In the genomic region with DNA sequence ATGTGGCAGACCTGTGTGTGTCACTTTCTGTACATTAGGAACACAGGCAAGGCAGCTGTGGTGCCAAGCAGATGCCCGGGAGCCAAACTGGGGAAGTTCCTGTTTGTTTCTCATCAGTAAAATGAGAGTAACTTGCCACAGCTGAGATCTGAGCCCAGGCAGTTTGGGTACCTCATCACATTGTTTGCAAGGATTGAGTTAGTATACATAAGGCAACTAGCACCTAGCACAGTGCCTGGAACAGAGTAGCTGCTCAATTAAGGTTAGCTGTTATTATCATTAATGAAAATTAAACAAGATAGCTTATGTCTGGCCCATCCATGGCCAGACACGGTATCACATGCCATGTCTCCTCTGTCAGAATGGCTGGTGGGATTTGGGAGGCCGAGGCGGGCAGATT, we compare ENCODE assay signal across 18 cellular contexts. TPM values are rescaled to one million over a fixed set of nuclear protein-coding genes. Genes with fewer than 3 reads are reported as not detected.
DNase-seq lines count a peak whose midpoint lies in the region; ATAC-seq and TF ChIP-seq lines count a peak whose summit lies in the region.
"Had no signal": no experiment of that assay in that cellular context is flagged by ENCODE, and none has a peak within 500 bp of the region (broad histone marks: within the 10 kb centered on the region; RNA-seq: fewer than 3 reads in every experiment).

No MANE protein-coding gene starts in this region.

- H3K9ac ChIP-seq in IMR-90 (ENCODE audit: low read depth, low read length): no peak overlapping the region

- dilution Hi-C loops in IMR-90 (cut with HindIII; ENCODE audit: low sequenced_read_pairs, unreplicated experiment): no loop called here

- no peak overlapping the region for H2BK5ac ChIP-seq in IMR-90 (ENCODE audit: low read depth, low read length, poor library complexity, severe bottlenecking)

- no peak overlapping the region for H3K4ac ChIP-seq in IMR-90 (ENCODE audit: low read depth, low read length)

- H3K36me3 Mint-ChIP-seq in WTC11: peaks cover 11% of the 10 kb centered on the region; the same call in 1 of the 2 replicates

- H3K36me3 ChIP-seq in IMR-90 (ENCODE audit: control insufficient read depth, insufficient read depth, low read length) (no peaks in the 10 kb centered on the region; the same call in 1 of the 2 replicates), osteoblast (ENCODE audit: insufficient read depth, low read length) (no peaks in the 10 kb centered on the region), tibial nerve (peaks cover 0 to 90% (median 0%) of the 10 kb centered on the region in 3 donors)

- H4K20me1 ChIP-seq in IMR-90 (ENCODE audit: insufficient read depth, low read length) (no peaks in the 10 kb centered on the region; the same call in 1 of the 2 replicates), osteoblast (ENCODE audit: insufficient read depth, low read length) (peaks cover under 1% of the 10 kb centered on the region)

- H2AK5ac ChIP-seq in IMR-90 (ENCODE audit: low read depth, low read length): no peak overlapping the region

- 100% methylated on average over 2 of the region's 4 CpGs; no CpG with 5 or more reads in 1 of the 2 experiments for WGBS in IMR-90 (ENCODE audit: extremely low coverage in 2 of 2, insufficient read length in 1 of 2), 2 experiments
- WGBS in tibial nerve, 2 donors: 67 to 72% methylated on average over 4 of the region's 4 CpGs

- H2BK120ac ChIP-seq in IMR-90 (ENCODE audit: low read depth, low read length): no peak overlapping the region

- no peaks in the 10 kb centered on the region for H3K27me3 ChIP-seq in IMR-90 (ENCODE audit: control insufficient read depth, insufficient read depth, low read length)
- H3K27me3 ChIP-seq in osteoblast (ENCODE audit: insufficient read depth, low read length): no peaks in the 10 kb centered on the region
- H3K27me3 ChIP-seq in tibial nerve: no peaks in the 10 kb centered on the region
- H3K27me3 ChIP-seq: BE2C had no signal

- H3K9me3 ChIP-seq in IMR-90 (ENCODE audit: control insufficient read depth, insufficient read depth, low read length) (no peaks in the 10 kb centered on the region), osteoblast (ENCODE audit: low read depth, low read length) (no peaks in the 10 kb centered on the region), tibial nerve (no peaks in the 10 kb centered on the region)
- H3K9me3 ChIP-seq: A549, BE2C had no signal

- ATAC-seq in IMR-90 (ENCODE audit: low read depth) (no peak), WTC11 (no peak), GM21381 (IDR thresholded peaks at IDR 0.05; ENCODE audit: unreplicated experiment) (no peak), HG03135 (IDR thresholded peaks at IDR 0.05; ENCODE audit: unreplicated experiment) (no peak)
- ATAC-seq: A549, GM23338, HepG2 had no signal

- no peak overlapping the region for H4K8ac ChIP-seq in IMR-90 (ENCODE audit: low read depth in 2 of 2, low read length in 2 of 2)

- TF ChIP-seq RAD21 in IMR-90 (IDR thresholded peaks at IDR 0.05; ENCODE audit: low read length): no peak

- TF ChIP-seq CTCF in IMR-90 (conservative IDR thresholded peaks at IDR 0.05; ENCODE audit: low read depth, low read length): no peak
- no peak for TF ChIP-seq CTCF in WTC11 (IDR thresholded peaks at IDR 0.05)
- no peak for TF ChIP-seq CTCF in osteoblast (IDR thresholded peaks at IDR 0.05; ENCODE audit: extremely low read depth, low read depth, low read length)
- no peak for TF ChIP-seq CTCF in tibial nerve (IDR thresholded peaks at IDR 0.05)

- in situ Hi-C loops in IMR-90 (cut with MboI; ENCODE audit: low sequenced_read_pairs): no loop called here

- H3K27ac Mint-ChIP-seq in WTC11: peak overlapping the region; percentile 61; the same call in 1 of the 2 replicates
- H3K27ac Mint-ChIP-seq: GM23338 had no signal

- no peaks in the 10 kb centered on the region for H3K79me1 ChIP-seq in IMR-90 (ENCODE audit: low read depth in 1 of 2, low read length in 2 of 2)

- H4K5ac ChIP-seq in IMR-90 (ENCODE audit: low read depth, low read length): no peak overlapping the region

- H3K4me3 Mint-ChIP-seq in WTC11: no peak overlapping the region
- H3K4me3 Mint-ChIP-seq: CD4-positive, alpha-beta memory T cell; GM23338 had no signal

- DNase-seq in IMR-90: no peak
- DNase-seq in WTC11 (ENCODE audit: low spot score): no peak
- DNase-seq in osteoblast (ENCODE audit: insufficient read length, low spot score, missing footprints): peak; percentile 84
- DNase-seq in tibial nerve (ENCODE audit: low spot score in 2 of 2): no peak
- DNase-seq in NOMO-1 (lab: John Stamatoyannopoulos, UW; ENCODE audit: unreplicated experiment in 2 of 2): no peak
- DNase-seq: BE2C; CD4-positive, alpha-beta memory T cell; DMS153; DMS79 treated with DMSO at 0.1 percent for 48 hours; EL; H7 had no signal

- TF ChIP-seq POLR2A in IMR-90 (IDR thresholded peaks at IDR 0.05; ENCODE audit: low read depth, low read length): no peak
- no peak for TF ChIP-seq POLR2A in tibial nerve (IDR thresholded peaks at IDR 0.05)

- no peak overlapping the region for H3K14ac ChIP-seq in IMR-90 (replicated peaks; ENCODE audit: low read depth, low read length)

- H3K4me1 Mint-ChIP-seq in WTC11: peaks cover 11% of the 10 kb centered on the region

- POLR2A ChIA-PET in IMR-90 (lab: Charles Lee; ENCODE audit: unreplicated experiment) (no interaction called here), WTC11 (lab: Charles Lee) (no interaction called here)

- H3K4me1 ChIP-seq in IMR-90 (ENCODE audit: control insufficient read depth, insufficient read depth, low read length) (no peaks in the 10 kb centered on the region), osteoblast (ENCODE audit: insufficient read depth, low read length) (no peaks in the 10 kb centered on the region), tibial nerve (peaks cover 0 to 53% (median 9%) of the 10 kb centered on the region in 4 donors)
- H3K4me1 ChIP-seq: A549 had no signal

- H3K9me1 ChIP-seq in IMR-90 (ENCODE audit: insufficient read depth, low read length): no peaks in the 10 kb centered on the region; the same call in 1 of the 2 replicates

- no peaks in the 10 kb centered on the region for H3K27me3 Mint-ChIP-seq in WTC11 (ENCODE audit: low read depth)
- H3K27me3 Mint-ChIP-seq: CD4-positive, alpha-beta memory T cell had no signal

- no peak overlapping the region for H3K4me3 ChIP-seq in IMR-90 (ENCODE audit: insufficient read depth, low read depth, low read length)
- no peak overlapping the region for H3K4me3 ChIP-seq in osteoblast (ENCODE audit: insufficient read depth, low read length)
- H3K4me3 ChIP-seq in tibial nerve: peak overlapping the region in 2 of 4 donors; percentile 62 to 70
- H3K4me3 ChIP-seq: A549, GM23338 had no signal

- H2AFZ ChIP-seq in IMR-90 (replicated peaks; ENCODE audit: low read length, poor library complexity): peak overlapping the region; percentile 8
- H2AFZ ChIP-seq in osteoblast (ENCODE audit: low read length): no peak overlapping the region
- H2AFZ ChIP-seq: GM23338 had no signal

- H3K56ac ChIP-seq in IMR-90 (ENCODE audit: extremely low read depth, insufficient read depth, low read length): no peak overlapping the region

- no peaks in the 10 kb centered on the region for H3K9me3 Mint-ChIP-seq in WTC11
- H3K9me3 Mint-ChIP-seq: CD4-positive, alpha-beta memory T cell; GM23338 had no signal

- H2AK9ac ChIP-seq in IMR-90 (replicated peaks; ENCODE audit: low read depth, low read length, poor library complexity): no peak overlapping the region

- TF ChIP-seq EP300 in tibial nerve (IDR thresholded peaks at IDR 0.05): no peak

- no peaks in the 10 kb centered on the region for H3K79me2 ChIP-seq in osteoblast (ENCODE audit: insufficient read depth, low read length)

- H3K4me2 ChIP-seq in IMR-90 (ENCODE audit: low read depth, low read length) (no peak overlapping the region), osteoblast (ENCODE audit: insufficient read depth, low read length) (no peak overlapping the region)
- H3K4me2 ChIP-seq: A549, GM23338 had no signal

- H2BK15ac ChIP-seq in IMR-90 (ENCODE audit: low read depth, low read length): no peak overlapping the region

- no peak overlapping the region for H3K27ac ChIP-seq in IMR-90 (ENCODE audit: insufficient read depth, low read length)
- H3K27ac ChIP-seq in osteoblast (ENCODE audit: low read depth, low read length): no peak overlapping the region
- H3K27ac ChIP-seq in tibial nerve: peak overlapping the region; percentile 18 to 97 (median 67)
- H3K27ac ChIP-seq: A549, C4-2B had no signal

- no peak overlapping the region for H3K23ac ChIP-seq in IMR-90 (ENCODE audit: low read depth, low read length)

- no peak overlapping the region for H2BK20ac ChIP-seq in IMR-90 (ENCODE audit: low read depth, low read length)

- H4K91ac ChIP-seq in IMR-90 (ENCODE audit: insufficient read depth, low read depth, low read length): no peak overlapping the region

- CTCF ChIA-PET in IMR-90 (lab: Yijun Ruan, JAX) (interaction anchor here (0.8 kb wide), 1 partner anchor 84 kb away, joined by 3 read pairs; no protein-coding TSS in a partner anchor), WTC11 (lab: Charles Lee) (no interaction called here)

- intact Hi-C loops in IMR-90 (cut with micrococcal nuclease): no loop called here

- BruUV-seq in IMR-90 (replicated peaks; lab: Mats Ljungman, UMichigan): no TSS peak

- H3K18ac ChIP-seq in IMR-90 (ENCODE audit: low read depth, low read length): no peak overlapping the region

TF ChIP-seq in WTC11, 78 proteins besides CTCF, POLR2A, EP300 and RAD21 (continues in another document):
- TF ChIP-seq ZNF423 (CRISPR knock-in tag; IDR thresholded peaks at IDR 0.05): no peak
- TF ChIP-seq EMX1 (CRISPR knock-in tag; IDR thresholded peaks at IDR 0.05): no peak

RNA-seq across cellular contexts. Expression of a gene that starts 7.8 kb away (rescaled TPM):
- total RNA-seq in IMR-90 (2012; rRNA removed) (not detected in 2 replicates), WTC11 (2021) (2.7 to 3.6 TPM (median 3.0 TPM) in 3 replicates), osteoblast (not detected in 2 replicates), tibial nerve (10 to 100 TPM; 59.9 to 94.0 (median 84.2) TPM)
- polyA plus RNA-seq in IMR-90 (2012; rRNA removed): not detected in 2 replicates
- polyA plus RNA-seq in IMR-90 (2012; cell fraction: cytosol; rRNA removed): not detected in 2 replicates
- polyA plus RNA-seq in IMR-90 (2012; cell fraction: nucleus; rRNA removed; ENCODE audit: low replicate concordance): not detected in 2 replicates
- total RNA-seq: CD4-positive, alpha-beta memory T cell; HepG2 had no signal
- polyA plus RNA-seq: A549; AG04450; CD4-positive, alpha-beta memory T cell; HepG2 had no signal

RNA-seq across cellular contexts. Expression of a gene that starts 23.0 kb away (rescaled TPM):
- total RNA-seq in IMR-90 (2012; rRNA removed): 26.0 and 68.6 TPM in 2 replicates
- polyA plus RNA-seq in IMR-90 (2012; rRNA removed): 147 and 180 TPM in 2 replicates
- 113 and 116 TPM in 2 replicates for polyA plus RNA-seq in IMR-90 (2012; cell fraction: cytosol; rRNA removed)
- polyA plus RNA-seq in IMR-90 (2012; cell fraction: nucleus; rRNA removed; ENCODE audit: low replicate concordance): 36.6 and 58.9 TPM in 2 replicates
- total RNA-seq in WTC11 (2021): 128 to 138 TPM (median 132 TPM) in 3 replicates
- total RNA-seq in osteoblast: 14.8 and 18.6 TPM in 2 replicates
- 100 to 1,000 TPM in 3 of 4 donors, 10 to 100 TPM in 1; 54.7 to 181 (median 120) TPM for total RNA-seq in tibial nerve

RNA-seq across cellular contexts. Expression of a gene that starts 23.1 kb away (rescaled TPM):
- total RNA-seq in IMR-90 (2012; rRNA removed) (0.28 and 0.54 TPM in 2 replicates), WTC11 (2021) (0.16 to 0.96 TPM (median 0.72 TPM) in 3 replicates), osteoblast (0.29 and 0.72 TPM in 2 replicates), tibial nerve (under 1 TPM in 1 of 4 donors, not detected in 3; 0.21 TPM)
- 0.39 and 0.50 TPM in 2 replicates for polyA plus RNA-seq in IMR-90 (2012; rRNA removed)
- 0.31 and 0.54 TPM in 2 replicates for polyA plus RNA-seq in IMR-90 (2012; cell fraction: cytosol; rRNA removed)
- polyA plus RNA-seq in IMR-90 (2012; cell fraction: nucleus; rRNA removed; ENCODE audit: low replicate concordance): 1.0 TPM in 2 replicates
- total RNA-seq: CD4-positive, alpha-beta memory T cell had no signal
- polyA plus RNA-seq: CD4-positive, alpha-beta memory T cell; GM23338 had no signal

Comparison
In these comparisons a context has a peak if more than half of its experiments do, and no peak if none do; other contexts are left out.
1. H3K27ac ChIP-seq: peak in tibial nerve (4 of 4); none in IMR-90 (single experiment) and osteoblast (single experiment).
2. RNA of a gene that starts 7.8 kb away (total RNA-seq): 59.9 to 94.0 TPM in tibial nerve; 2.7 to 3.6 TPM in WTC11, not detected in IMR-90 and not detected in osteoblast; every median in the first group is over 10 times any median in the second.